1 cellular context compared by ENCODE assay signal in genomic region chr3:32292085-32292796, GRCh38.
A peak's percentile ranks its signal among the peaks of the same experiment; 100 is the strongest.
TF ChIP-seq lines count a peak whose summit lies in the region.

No MANE protein-coding gene starts in this region.

TF ChIP-seq in HepG2, 621 proteins besides CTCF, POLR2A, EP300 and RAD21 (continued from another document and continues in another):
- TF ChIP-seq KIAA2018 (CRISPR knock-in tag; IDR thresholded peaks at IDR 0.05; ENCODE audit: borderline replicate concordance), result no peak
- TF ChIP-seq SRSF9 (IDR thresholded peaks at IDR 0.05; ENCODE audit: borderline replicate concordance, insufficient read depth, low read depth, low read length, poor library complexity, severe bottlenecking), result no peak
- no peak for TF ChIP-seq MBNL3 (CRISPR knock-in tag; conservative IDR thresholded peaks at IDR 0.05)
- TF ChIP-seq ZNF205 (CRISPR knock-in tag; IDR thresholded peaks at IDR 0.05), result no peak
- TF ChIP-seq HNRNPUL1 (IDR thresholded peaks at IDR 0.05; ENCODE audit: low read depth, low read length), result no peak
- no peak for TF ChIP-seq ZNF34 (CRISPR knock-in tag; IDR thresholded peaks at IDR 0.05; ENCODE audit: borderline replicate concordance)
- TF ChIP-seq YEATS4 (CRISPR knock-in tag; IDR thresholded peaks at IDR 0.05; ENCODE audit: borderline replicate concordance), result no peak
- TF ChIP-seq CEBPB (IDR thresholded peaks at IDR 0.05; ENCODE audit: borderline replicate concordance, low read depth, low read length), result peak; percentile 94
- no peak for TF ChIP-seq POLR2AphosphoS5 (IDR thresholded peaks at IDR 0.05; ENCODE audit: low read depth, low read length)
- TF ChIP-seq ARNTL (CRISPR knock-in tag; IDR thresholded peaks at IDR 0.05), result no peak
- TF ChIP-seq REPIN1 (CRISPR knock-in tag; IDR thresholded peaks at IDR 0.05; ENCODE audit: borderline replicate concordance, low read depth), result peak; percentile 46; the same call in 1 of the 2 replicates
- TF ChIP-seq SMARCE1 (IDR thresholded peaks at IDR 0.05; ENCODE audit: borderline replicate concordance), result no peak
- TF ChIP-seq REXO4 (CRISPR knock-in tag; IDR thresholded peaks at IDR 0.05; ENCODE audit: borderline replicate concordance), result no peak
- TF ChIP-seq ZNF232 (CRISPR knock-in tag; IDR thresholded peaks at IDR 0.05; ENCODE audit: borderline replicate concordance), result no peak
- no peak for TF ChIP-seq ATF7-NPFF (CRISPR knock-in tag; IDR thresholded peaks at IDR 0.05; ENCODE audit: low read depth)
- TF ChIP-seq PREB (CRISPR knock-in tag; IDR thresholded peaks at IDR 0.05), result no peak
- TF ChIP-seq PBX2 (CRISPR knock-in tag; IDR thresholded peaks at IDR 0.05), result no peak
- TF ChIP-seq LBX2 (CRISPR knock-in tag; IDR thresholded peaks at IDR 0.05; ENCODE audit: borderline replicate concordance), result no peak
- TF ChIP-seq ARID2 (CRISPR knock-in tag; IDR thresholded peaks at IDR 0.05; ENCODE audit: borderline replicate concordance), result no peak
- TF ChIP-seq SMAD3 (CRISPR knock-in tag; IDR thresholded peaks at IDR 0.05), result no peak
- TF ChIP-seq CREM (IDR thresholded peaks at IDR 0.05), result peak; percentile 31; the same call in 1 of the 2 replicates
- no peak for TF ChIP-seq CREM (CRISPR knock-in tag; IDR thresholded peaks at IDR 0.05)
- TF ChIP-seq ZNF263 (CRISPR knock-in tag; IDR thresholded peaks at IDR 0.05), result no peak
- TF ChIP-seq ZNF790 (CRISPR knock-in tag; IDR thresholded peaks at IDR 0.05; ENCODE audit: borderline replicate concordance), result no peak
- TF ChIP-seq SIX1 (CRISPR knock-in tag; IDR thresholded peaks at IDR 0.05; ENCODE audit: borderline replicate concordance), result no peak
- no peak for TF ChIP-seq CSRNP2 (CRISPR knock-in tag; conservative IDR thresholded peaks at IDR 0.05; ENCODE audit: low read depth)
- TF ChIP-seq ZNF33B (CRISPR knock-in tag; IDR thresholded peaks at IDR 0.05), result no peak
- TF ChIP-seq ZNF672 (CRISPR knock-in tag; IDR thresholded peaks at IDR 0.05), result no peak
- TF ChIP-seq HMG20A (CRISPR knock-in tag; IDR thresholded peaks at IDR 0.05; ENCODE audit: borderline replicate concordance), result peak; percentile 64; the same call in 1 of the 2 replicates
- TF ChIP-seq MAZ (IDR thresholded peaks at IDR 0.05; ENCODE audit: borderline replicate concordance, low read depth, low read length), result no peak
- TF ChIP-seq MAZ (CRISPR knock-in tag; IDR thresholded peaks at IDR 0.05; ENCODE audit: low read depth), result no peak
- no peak for TF ChIP-seq ZNF766 (CRISPR knock-in tag; IDR thresholded peaks at IDR 0.05; ENCODE audit: borderline replicate concordance)
- no peak for TF ChIP-seq ZNF761 (CRISPR knock-in tag; conservative IDR thresholded peaks at IDR 0.05)
- TF ChIP-seq GPN1 (CRISPR knock-in tag; IDR thresholded peaks at IDR 0.05; ENCODE audit: borderline replicate concordance), result no peak
- TF ChIP-seq GATAD2A (CRISPR knock-in tag; IDR thresholded peaks at IDR 0.05), result peak; percentile 71; the same call in 1 of the 2 replicates
- TF ChIP-seq ZFAT (CRISPR knock-in tag; conservative IDR thresholded peaks at IDR 0.05), result no peak
- no peak for TF ChIP-seq ESRRA (CRISPR knock-in tag; IDR thresholded peaks at IDR 0.05; ENCODE audit: low read depth)
- TF ChIP-seq ZNF264 (CRISPR knock-in tag; IDR thresholded peaks at IDR 0.05), result peak; percentile 35; the same call in 1 of the 2 replicates
- TF ChIP-seq ZBTB37 (CRISPR knock-in tag; IDR thresholded peaks at IDR 0.05), result no peak
- TF ChIP-seq GRHL1 (CRISPR knock-in tag; conservative IDR thresholded peaks at IDR 0.05), result no peak
- no peak for TF ChIP-seq E2F2 (CRISPR knock-in tag; IDR thresholded peaks at IDR 0.05; ENCODE audit: borderline replicate concordance)
- TF ChIP-seq ZNF557 (CRISPR knock-in tag; IDR thresholded peaks at IDR 0.05), result no peak
- TF ChIP-seq DDIT3 (CRISPR knock-in tag; IDR thresholded peaks at IDR 0.05), result no peak
- no peak for TF ChIP-seq MYPOP (CRISPR knock-in tag; IDR thresholded peaks at IDR 0.05)
- no peak for TF ChIP-seq ZNF883 (CRISPR knock-in tag; IDR thresholded peaks at IDR 0.05; ENCODE audit: not compliant biosample characterization)
- TF ChIP-seq ZNF703 (CRISPR knock-in tag; IDR thresholded peaks at IDR 0.05; ENCODE audit: borderline replicate concordance), result no peak
- no peak for TF ChIP-seq HNRNPH1 (optimal IDR thresholded peaks at IDR 0.05; ENCODE audit: low read depth, low read length)
